In the genomic region with DNA sequence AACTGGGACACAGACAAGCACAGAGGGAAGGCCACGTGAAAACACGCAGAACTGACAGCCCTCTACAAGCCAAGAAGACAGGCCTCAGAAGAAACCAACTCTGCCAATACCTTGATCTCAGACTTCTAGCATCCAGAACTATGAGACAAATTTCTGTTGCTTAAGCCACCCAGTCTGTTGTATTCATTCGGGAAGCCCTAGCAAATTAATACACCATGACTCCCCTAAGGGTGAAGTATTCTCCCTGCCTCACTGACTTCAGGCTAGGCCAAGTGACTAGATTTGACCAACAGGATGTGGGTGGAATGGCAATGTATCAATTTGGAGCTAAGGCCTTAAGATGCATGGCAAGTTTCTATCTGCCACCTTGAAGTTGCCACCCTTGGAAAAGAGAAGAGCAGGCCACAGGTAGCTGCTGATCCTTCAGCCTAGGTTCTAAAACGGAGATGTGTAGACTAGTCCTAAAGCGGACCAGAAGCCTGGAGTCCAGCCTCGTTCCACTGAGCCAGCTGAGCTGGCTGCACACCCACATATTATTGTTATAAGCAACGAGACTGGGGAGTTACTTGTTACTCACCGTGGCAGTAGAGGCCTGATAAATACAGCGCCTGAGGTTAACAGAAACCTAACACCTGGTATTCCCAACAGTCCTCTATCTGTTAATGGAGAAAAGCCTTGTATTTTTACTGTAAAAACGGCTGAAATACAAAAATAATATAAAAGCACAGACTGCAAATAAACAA, we compare ENCODE assay signal across 10 cellular contexts. TPM values are rescaled to one million over a fixed set of nuclear protein-coding genes. Genes with fewer than 3 reads are reported as not detected.
DNase-seq lines count a peak whose midpoint lies in the region; TF ChIP-seq lines count a peak whose summit lies in the region.
"Had no signal": no experiment of that assay in that cellular context is flagged by ENCODE, and none has a peak within 500 bp of the region (broad histone marks: within the 10 kb centered on the region; RNA-seq: fewer than 3 reads in every experiment).

No MANE protein-coding gene starts in this region.

- no peak for TF ChIP-seq CTCF in OCI-LY3 (IDR thresholded peaks at IDR 0.05; ENCODE audit: low read depth, low read length)
- TF ChIP-seq CTCF in progenitor cell of endocrine pancreas (IDR thresholded peaks at IDR 0.05; ENCODE audit: unreplicated experiment), result no peak

- CTCF ChIA-PET in activated CD4-positive, alpha-beta memory T cell treated with anti-CD3 and anti-CD28 coated beads for 36 hours (lab: Charles Lee), result no interaction called here

- H3K36me3 ChIP-seq in BLaER1 treated with 17β-estradiol and CSF1 and Interleukin-3, amounts not matched to agents 10 nM and 100 nM, result peaks cover 26 to 48% (median 34%) of the 10 kb centered on the region in 11 experiments
- H3K36me3 ChIP-seq in OCI-LY3 (replicated peaks; ENCODE audit: low read depth, low read length), result peaks cover 2% of the 10 kb centered on the region

- peaks cover 38% of the 10 kb centered on the region for H3K4me1 Mint-ChIP-seq in progenitor cell of endocrine pancreas (ENCODE audit: low read depth)
- H3K4me1 Mint-ChIP-seq in activated CD4-positive, alpha-beta memory T cell treated with anti-CD3 and anti-CD28 coated beads for 36 hours (ENCODE audit: low read depth), result peaks cover 44% of the 10 kb centered on the region

- H3K27ac Mint-ChIP-seq in progenitor cell of endocrine pancreas, result peak overlapping the region; percentile 83
- no peak overlapping the region for H3K27ac Mint-ChIP-seq in activated CD4-positive, alpha-beta memory T cell treated with anti-CD3 and anti-CD28 coated beads for 36 hours

- no peaks in the 10 kb centered on the region for H3K27me3 Mint-ChIP-seq in progenitor cell of endocrine pancreas
- no peaks in the 10 kb centered on the region for H3K27me3 Mint-ChIP-seq in activated CD4-positive, alpha-beta memory T cell treated with anti-CD3 and anti-CD28 coated beads for 36 hours
- H3K27me3 Mint-ChIP-seq: activated naive CD4-positive, alpha-beta T cell treated with anti-CD3 and anti-CD28 coated beads, Interleukin-2, amount 50 U/mL, for 24 hours had no signal

- H3K79me2 ChIP-seq in OCI-LY3 (ENCODE audit: low read length), result no peaks in the 10 kb centered on the region

- H3K4me1 ChIP-seq in BLaER1 treated with 17β-estradiol and CSF1 and Interleukin-3, amounts not matched to agents 10 nM and 100 nM, result peaks cover 71 to 100% (median 81%) of the 10 kb centered on the region in 10 experiments
- H3K4me1 ChIP-seq in OCI-LY3 (ENCODE audit: low read length), result peaks cover 61% of the 10 kb centered on the region

- H3K4me2 ChIP-seq in BLaER1 treated with 17β-estradiol and CSF1 and Interleukin-3, amounts not matched to agents 10 nM and 100 nM, result peak overlapping the region; percentile 81 to 99 (median 91)
- peak overlapping the region; percentile 84 for H3K4me2 ChIP-seq in OCI-LY3 (ENCODE audit: low read length)

- H3K9me3 ChIP-seq in BLaER1 treated with 17β-estradiol and CSF1 and Interleukin-3, amounts not matched to agents 10 nM and 100 nM (replicated peaks in 1 of 11), result peaks cover 0 to 22% (median 19%) of the 10 kb centered on the region in 11 experiments; a peak in 18 of 22 replicates
- no peaks in the 10 kb centered on the region for H3K9me3 ChIP-seq in OCI-LY3 (ENCODE audit: insufficient read depth, low read length)

- peak; percentile 52 for DNase-seq in fibroblast of gingiva (ENCODE audit: low read depth)
- DNase-seq in progenitor cell of endocrine pancreas (ENCODE audit: low spot score, unreplicated experiment), result no peak
- no peak for DNase-seq in activated CD4-positive, CD25-positive, alpha-beta regulatory T cell (lab: John Stamatoyannopoulos, UW)
- no peak for DNase-seq in activated CD4-positive, alpha-beta memory T cell treated with anti-CD3 and anti-CD28 coated beads for 36 hours
- DNase-seq in activated CD4-positive, alpha-beta T cell treated with anti-CD3 and anti-CD28 coated beads, Interleukin-2, amount 50 U/mL, for 1 hour, result no peak
- no peak for DNase-seq in NCI-H345 (lab: John Stamatoyannopoulos, UW)

- peaks cover 5% of the 10 kb centered on the region for H3K9me3 Mint-ChIP-seq in progenitor cell of endocrine pancreas (ENCODE audit: low read depth)
- H3K9me3 Mint-ChIP-seq in activated CD4-positive, alpha-beta memory T cell treated with anti-CD3 and anti-CD28 coated beads for 36 hours, result peaks cover 10% of the 10 kb centered on the region

- no peak overlapping the region for H3K4me3 Mint-ChIP-seq in progenitor cell of endocrine pancreas (ENCODE audit: low read depth)
- no peak overlapping the region for H3K4me3 Mint-ChIP-seq in activated CD4-positive, alpha-beta memory T cell treated with anti-CD3 and anti-CD28 coated beads for 36 hours
- H3K4me3 Mint-ChIP-seq: activated naive CD4-positive, alpha-beta T cell treated with anti-CD3 and anti-CD28 coated beads, Interleukin-2, amount 50 U/mL, for 24 hours had no signal

- POLR2A ChIA-PET in activated CD4-positive, alpha-beta memory T cell treated with anti-CD3 and anti-CD28 coated beads for 36 hours (lab: Charles Lee), result no interaction called here

- H3K27ac ChIP-seq in BLaER1 treated with 17β-estradiol and CSF1 and Interleukin-3, amounts not matched to agents 10 nM and 100 nM, result peak overlapping the region; percentile 71 to 92 (median 89)
- H3K27ac ChIP-seq in OCI-LY3 (ENCODE audit: low read length), result no peak overlapping the region

- no peaks in the 10 kb centered on the region for H3K27me3 ChIP-seq in BLaER1 treated with 17β-estradiol and CSF1 and Interleukin-3, amounts not matched to agents 10 nM and 100 nM
- H3K27me3 ChIP-seq in OCI-LY3 (ENCODE audit: low read depth, low read length), result peaks cover 8% of the 10 kb centered on the region

- peaks cover 0 to 33% (median 0%) of the 10 kb centered on the region in 11 experiments; a peak in 8 of 22 replicates for H4K20me1 ChIP-seq in BLaER1 treated with 17β-estradiol and CSF1 and Interleukin-3, amounts not matched to agents 10 nM and 100 nM
- peaks cover 6% of the 10 kb centered on the region; the same call in 1 of the 2 replicates for H4K20me1 ChIP-seq in OCI-LY3 (ENCODE audit: insufficient read depth, low read length)

- no peak overlapping the region for H2AFZ ChIP-seq in OCI-LY3 (ENCODE audit: low read depth, low read length)

- peaks cover 33% of the 10 kb centered on the region for H3K36me3 Mint-ChIP-seq in progenitor cell of endocrine pancreas (ENCODE audit: insufficient read depth)
- peaks cover 26% of the 10 kb centered on the region for H3K36me3 Mint-ChIP-seq in activated CD4-positive, alpha-beta memory T cell treated with anti-CD3 and anti-CD28 coated beads for 36 hours

- intact Hi-C loops in activated CD4-positive, alpha-beta memory T cell treated with anti-CD3 and anti-CD28 coated beads for 36 hours (cut with micrococcal nuclease), result loop anchor here (5.0 kb wide), 1 partner anchor 205 kb away; a partner anchor contains a TSS

- peak overlapping the region in 4 of 10 experiments; percentile 3 to 38 (median 27); a peak in 5 of 20 replicates for H3K4me3 ChIP-seq in BLaER1 treated with 17β-estradiol and CSF1 and Interleukin-3, amounts not matched to agents 10 nM and 100 nM
- no peak overlapping the region for H3K4me3 ChIP-seq in OCI-LY3 (ENCODE audit: low read length)

- peak overlapping the region; percentile 62 to 80 (median 76) for H3K9ac ChIP-seq in BLaER1 treated with 17β-estradiol and CSF1 and Interleukin-3, amounts not matched to agents 10 nM and 100 nM
- H3K9ac ChIP-seq in OCI-LY3 (ENCODE audit: low read length), result no peak overlapping the region

RNA-seq across cellular contexts. Expression of a gene that starts 16.5 kb away (rescaled TPM):
- 92.2 and 98.3 TPM in 2 replicates for total RNA-seq in progenitor cell of endocrine pancreas
- total RNA-seq in activated CD4-positive, alpha-beta memory T cell treated with anti-CD3 and anti-CD28 coated beads for 36 hours, result 1 to 10 TPM; 7.0 to 8.2 TPM

RNA-seq across cellular contexts. Expression of a gene that starts 49.0 kb away (rescaled TPM):
- total RNA-seq in progenitor cell of endocrine pancreas, result 67.5 and 68.8 TPM in 2 replicates
- 10 to 100 TPM; 51.3 to 55.9 TPM for total RNA-seq in activated CD4-positive, alpha-beta memory T cell treated with anti-CD3 and anti-CD28 coated beads for 36 hours

RNA-seq across cellular contexts. Expression of a gene that starts 54.3 kb away (rescaled TPM):
- 3.4 and 4.0 TPM in 2 replicates for total RNA-seq in progenitor cell of endocrine pancreas
- not detected for total RNA-seq in activated CD4-positive, alpha-beta memory T cell treated with anti-CD3 and anti-CD28 coated beads for 36 hours
- total RNA-seq: T-helper 1 cell treated with Interleukin-12 subunit alpha and Interleukin-12 subunit beta and Interleukin-4 antibody, amounts not matched to agents 30 ng/mL and 1 ng/mL, for 36 hours had no signal

Comparison
In these comparisons a context has a peak if more than half of its experiments do, and no peak if none do; other contexts are left out.
1. RNA of a gene that starts 16.5 kb away (total RNA-seq): 92.2 to 98.3 TPM in progenitor cell of endocrine pancreas; 7.0 to 8.2 TPM in activated CD4-positive, alpha-beta memory T cell treated with anti-CD3 and anti-CD28 coated beads for 36 hours; every median in the first group is over 10 times any median in the second.